8 cellular contexts compared by ENCODE assay signal in the genomic region with DNA sequence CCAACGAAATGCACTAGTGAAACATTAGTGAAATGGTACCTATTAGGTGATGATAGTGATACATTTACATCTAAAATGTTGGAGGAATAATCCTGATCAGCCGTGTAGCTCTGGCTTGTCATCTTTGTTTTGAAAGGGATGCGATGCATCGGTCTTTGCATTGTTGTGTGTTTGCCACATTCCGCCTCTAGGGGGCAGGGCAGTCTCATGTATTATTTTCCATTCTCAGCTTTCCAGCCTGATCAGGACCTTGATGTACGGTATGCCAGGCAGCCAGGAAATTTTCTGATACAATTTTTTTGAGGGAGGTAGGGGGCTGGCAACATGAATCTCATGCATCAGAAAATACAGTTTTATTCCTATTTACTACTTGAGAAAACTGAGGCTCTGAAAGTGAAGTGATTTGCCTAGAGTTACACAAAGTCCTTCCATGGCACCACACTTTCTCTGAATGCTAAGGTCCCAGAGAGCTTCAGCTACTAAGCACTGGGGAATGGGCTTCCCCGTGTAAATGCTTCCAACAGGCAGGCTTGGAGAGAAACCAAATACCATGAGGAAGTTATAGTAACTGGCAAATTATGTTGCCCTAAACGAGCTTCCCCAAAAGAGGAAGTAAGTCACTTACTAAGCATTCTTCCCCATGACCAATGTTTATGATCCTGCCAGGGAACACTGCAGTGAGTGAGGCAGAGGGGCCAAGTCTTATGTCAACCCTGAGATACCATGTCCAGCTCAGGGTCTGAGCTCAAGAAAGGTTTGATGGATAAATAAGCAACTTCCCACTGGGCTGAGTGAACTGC. TPM values are rescaled to one million over a fixed set of nuclear protein-coding genes. Genes with fewer than 3 reads are reported as not detected.
DNase-seq lines count a peak whose midpoint lies in the region; ATAC-seq and TF ChIP-seq lines count a peak whose summit lies in the region.

No MANE protein-coding gene starts in this region.

- TF ChIP-seq CTCF in WI38 (IDR thresholded peaks at IDR 0.05; ENCODE audit: low read depth, low read length) = peak; percentile 72
- TF ChIP-seq CTCF in kidney epithelial cell (IDR thresholded peaks at IDR 0.05; ENCODE audit: insufficient read depth, low read length, poor library complexity, severe bottlenecking) = peak; percentile 72

- H3K36me3 ChIP-seq in kidney epithelial cell (ENCODE audit: control insufficient read depth, insufficient read depth, low read length) = no peaks in the 10 kb centered on the region

- H3K27me3 ChIP-seq in kidney epithelial cell (ENCODE audit: control insufficient read depth, insufficient read depth, low read length) = peaks cover 13% of the 10 kb centered on the region

- peak; percentile 64 for ATAC-seq in GM18502 (IDR thresholded peaks at IDR 0.05; ENCODE audit: poor library complexity, unreplicated experiment)
- no peak for ATAC-seq in HG03469 (IDR thresholded peaks at IDR 0.05; ENCODE audit: unreplicated experiment)

- no peak overlapping the region for H3K4me3 ChIP-seq in WI38 (ENCODE audit: low read depth, low read length)
- H3K4me3 ChIP-seq in kidney epithelial cell (ENCODE audit: low read depth, low read length) = no peak overlapping the region

- DNase-seq in AG08396 (ENCODE audit: low spot score) (peak; percentile 80), NCI-H146 (lab: John Stamatoyannopoulos, UW) (peak; percentile 44), kidney epithelial cell (ENCODE audit: low read depth) (peak; percentile 9)
- DNase-seq in central memory CD4-positive, alpha-beta T cell = peak; percentile 31
- DNase-seq in stimulated activated CD4-positive, alpha-beta T cell treated with anti-CD3 and anti-CD28 coated beads, Interleukin-4, amount 100 ng/mL, for 1 hour = peak; percentile 56

RNA-seq across cellular contexts. Expression of gene IQSEC2, which starts 31.8 kb away (rescaled TPM):
- total RNA-seq in kidney epithelial cell = 5.4 and 7.2 TPM in 2 replicates

Comparison
In these comparisons a context has a peak if more than half of its experiments do, and no peak if none do; other contexts are left out.
1. DNase-seq: peak in every context shown above with its lines; median percentile 80 in AG08396; 56 in stimulated activated CD4-positive, alpha-beta T cell treated with anti-CD3 and anti-CD28 coated beads, Interleukin-4, amount 100 ng/mL, for 1 hour; 44 in NCI-H146; 31 in central memory CD4-positive, alpha-beta T cell; 9 in kidney epithelial cell.